7 cellular contexts compared by ENCODE assay signal in genomic region chr6:45294065-45294701, GRCh38. TPM values are rescaled to one million over a fixed set of nuclear protein-coding genes. Genes with fewer than 3 reads are reported as not detected.
DNase-seq lines count a peak whose midpoint lies in the region; ATAC-seq lines count a peak whose summit lies in the region.
"Not testable (repeated sequence)": the region's sequence is repeated elsewhere in the genome, so short reads cannot be mapped to it uniquely, and the experiment has no call there.

No MANE protein-coding gene starts in this region.

- CTCF ChIA-PET in activated CD4-positive, alpha-beta memory T cell treated with anti-CD3 and anti-CD28 coated beads, Interleukin-2, amount 10 ng/mL, durations not matched to agents 7 days and 5 days (lab: Charles Lee), result interaction anchor here (1.1 kb wide), 1 partner anchor 639 kb away, joined by 5 read pairs; no protein-coding TSS in a partner anchor

- not testable (repeated sequence) for H3K36me3 Mint-ChIP-seq in T-helper 17 cell (ENCODE audit: low read depth); activated naive CD8-positive, alpha-beta T cell; memory B cell
- peaks cover 18% of the 10 kb centered on the region for H3K36me3 Mint-ChIP-seq in activated CD4-positive, alpha-beta memory T cell treated with anti-CD3 and anti-CD28 coated beads, Interleukin-2, amount 10 ng/mL, durations not matched to agents 7 days and 5 days (ENCODE audit: low read depth)

- not testable (repeated sequence) for H3K9me3 ChIP-seq in T-helper 17 cell (ENCODE audit: control insufficient read depth, low read length, poor library complexity, severe bottlenecking)

- not testable (repeated sequence) for H3K27me3 Mint-ChIP-seq in T-helper 17 cell; activated CD4-positive, alpha-beta memory T cell treated with anti-CD3 and anti-CD28 coated beads, Interleukin-2, amount 10 ng/mL, durations not matched to agents 7 days and 5 days; activated naive CD8-positive, alpha-beta T cell; memory B cell

- DNase-seq in CMK (ENCODE audit: low read depth), result peak; percentile 21
- peak in 51 of 76 experiments; percentile 9 to 94 (median 76) for DNase-seq in HUDEP-2 (lab: John Stamatoyannopoulos, UW; ENCODE audit: unreplicated experiment in 76 of 76)
- DNase-seq in NCI-H226, result peak; percentile 37
- DNase-seq in T-helper 17 cell; activated CD4-positive, alpha-beta memory T cell treated with anti-CD3 and anti-CD28 coated beads, Interleukin-2, amount 10 ng/mL, durations not matched to agents 7 days and 5 days; memory B cell (ENCODE audit: low spot score in 2 of 2): not testable (repeated sequence)

- H3K4me3 Mint-ChIP-seq in T-helper 17 cell; activated CD4-positive, alpha-beta memory T cell treated with anti-CD3 and anti-CD28 coated beads, Interleukin-2, amount 10 ng/mL, durations not matched to agents 7 days and 5 days; memory B cell: not testable (repeated sequence)
- peak overlapping the region; percentile 15 for H3K4me3 Mint-ChIP-seq in activated naive CD8-positive, alpha-beta T cell

- not testable (repeated sequence) for ATAC-seq in T-helper 17 cell
- peak; percentile 31 for ATAC-seq in memory B cell (ENCODE audit: low read depth)

- peaks cover 30% of the 10 kb centered on the region for H3K4me1 Mint-ChIP-seq in T-helper 17 cell
- peaks cover 29% of the 10 kb centered on the region for H3K4me1 Mint-ChIP-seq in activated CD4-positive, alpha-beta memory T cell treated with anti-CD3 and anti-CD28 coated beads, Interleukin-2, amount 10 ng/mL, durations not matched to agents 7 days and 5 days
- peaks cover 64% of the 10 kb centered on the region for H3K4me1 Mint-ChIP-seq in activated naive CD8-positive, alpha-beta T cell (ENCODE audit: low read depth)
- H3K4me1 Mint-ChIP-seq in memory B cell, result not testable (repeated sequence)

- POLR2A ChIA-PET in activated CD4-positive, alpha-beta memory T cell treated with anti-CD3 and anti-CD28 coated beads, Interleukin-2, amount 10 ng/mL, durations not matched to agents 7 days and 5 days (lab: Charles Lee), result not testable (repeated sequence)

- H3K27ac Mint-ChIP-seq in T-helper 17 cell, result peak overlapping the region; percentile 14
- peak overlapping the region; percentile 55 for H3K27ac Mint-ChIP-seq in activated CD4-positive, alpha-beta memory T cell treated with anti-CD3 and anti-CD28 coated beads, Interleukin-2, amount 10 ng/mL, durations not matched to agents 7 days and 5 days
- peak overlapping the region; percentile 30 for H3K27ac Mint-ChIP-seq in activated naive CD8-positive, alpha-beta T cell
- not testable (repeated sequence) for H3K27ac Mint-ChIP-seq in memory B cell

- H3K9me3 Mint-ChIP-seq in activated CD4-positive, alpha-beta memory T cell treated with anti-CD3 and anti-CD28 coated beads, Interleukin-2, amount 10 ng/mL, durations not matched to agents 7 days and 5 days; activated naive CD8-positive, alpha-beta T cell (ENCODE audit: low read depth); memory B cell: not testable (repeated sequence)

RNA-seq across cellular contexts. Expression of gene RUNX2, which starts 33.9 kb away (rescaled TPM):
- 10 to 100 TPM; 47.6 to 50.8 TPM for total RNA-seq in T-helper 17 cell
- 10 to 100 TPM; 42.2 to 43.4 TPM for total RNA-seq in activated CD4-positive, alpha-beta memory T cell treated with anti-CD3 and anti-CD28 coated beads, Interleukin-2, amount 10 ng/mL, durations not matched to agents 7 days and 5 days
